In genomic region chr15:84653584-84653909, GRCh38 we compare ENCODE assay signal across 8 cellular contexts. TPM values are rescaled to one million over a fixed set of nuclear protein-coding genes. Genes with fewer than 3 reads are reported as not detected.
A peak's percentile ranks its signal among the peaks of the same experiment; 100 is the strongest.
DNase-seq lines count a peak whose midpoint lies in the region; ATAC-seq and TF ChIP-seq lines count a peak whose summit lies in the region.

No MANE protein-coding gene starts in this region.

- peaks cover 21% of the 10 kb centered on the region for H3K36me3 Mint-ChIP-seq in activated naive CD4-positive, alpha-beta T cell treated with anti-CD3 and anti-CD28 coated beads, Interleukin-2, amount 10 ng/mL, durations not matched to agents 7 days and 5 days

- H3K27me3 Mint-ChIP-seq in activated naive CD4-positive, alpha-beta T cell treated with anti-CD3 and anti-CD28 coated beads, Interleukin-2, amount 10 ng/mL, durations not matched to agents 7 days and 5 days: peaks cover 11% of the 10 kb centered on the region

- H3K9me3 Mint-ChIP-seq in activated naive CD4-positive, alpha-beta T cell treated with anti-CD3 and anti-CD28 coated beads, Interleukin-2, amount 10 ng/mL, durations not matched to agents 7 days and 5 days: no peaks in the 10 kb centered on the region

- H3K27me3 ChIP-seq in lung (ENCODE audit: control insufficient read depth, insufficient read depth) (no peaks in the 10 kb centered on the region), upper lobe of right lung (no peaks in the 10 kb centered on the region)

- no peaks in the 10 kb centered on the region for H3K9me3 ChIP-seq in lung (ENCODE audit: control insufficient read depth in 2 of 2, insufficient read depth in 1 of 2, low read length in 1 of 2)
- no peaks in the 10 kb centered on the region for H3K9me3 ChIP-seq in upper lobe of right lung

- TF ChIP-seq CTCF in astrocyte of the cerebellum (IDR thresholded peaks at IDR 0.05; ENCODE audit: low read depth, low read length, missing control alignments) (no peak), lung (IDR thresholded peaks at IDR 0.05; ENCODE audit: control extremely low read depth, extremely low read depth) (no peak), upper lobe of right lung (IDR thresholded peaks at IDR 0.05) (no peak)

- H3K4me3 ChIP-seq in astrocyte of the cerebellum (ENCODE audit: low read depth, low read length) (peak overlapping the region; percentile 89), lung (peak overlapping the region; percentile 83), upper lobe of right lung (peak overlapping the region; percentile 95)

- H3K4me1 Mint-ChIP-seq in activated naive CD4-positive, alpha-beta T cell treated with anti-CD3 and anti-CD28 coated beads, Interleukin-2, amount 10 ng/mL, durations not matched to agents 7 days and 5 days: peaks cover 50% of the 10 kb centered on the region

- no peak for ATAC-seq in lung (ENCODE audit: insufficient read depth, low FRiP score)
- no peak for ATAC-seq in upper lobe of right lung
- no peak for ATAC-seq in HG03469 (IDR thresholded peaks at IDR 0.05; ENCODE audit: unreplicated experiment)
- ATAC-seq in GM19395 (IDR thresholded peaks at IDR 0.05; ENCODE audit: unreplicated experiment): no peak

- H3K27ac Mint-ChIP-seq in activated naive CD4-positive, alpha-beta T cell treated with anti-CD3 and anti-CD28 coated beads, Interleukin-2, amount 10 ng/mL, durations not matched to agents 7 days and 5 days: peak overlapping the region; percentile 85

- CTCF ChIA-PET in activated naive CD4-positive, alpha-beta T cell treated with anti-CD3 and anti-CD28 coated beads, Interleukin-2, amount 10 ng/mL, durations not matched to agents 7 days and 5 days (lab: Charles Lee): interaction anchor here (0.7 to 4.6 kb wide), 8 partner anchors 16 to 224 kb away, joined by 3 to 36 read pairs (median 5); partner anchors contain the start of genes SEC11A and ZSCAN2

- H3K36me3 ChIP-seq in lung (ENCODE audit: control insufficient read depth in 2 of 2, insufficient read depth in 2 of 2, low read length in 2 of 2) (peaks cover 10 to 18% of the 10 kb centered on the region in 2 donors), upper lobe of right lung (peaks cover 44% of the 10 kb centered on the region)

- DNase-seq in activated naive CD4-positive, alpha-beta T cell treated with anti-CD3 and anti-CD28 coated beads, Interleukin-2, amount 10 ng/mL, durations not matched to agents 7 days and 5 days: no peak
- no peak for DNase-seq in activated naive CD4-positive, alpha-beta T cell (lab: John Stamatoyannopoulos, UW)
- DNase-seq in astrocyte of the cerebellum (ENCODE audit: low read depth) (no peak), lung (ENCODE audit: low spot score) (no peak), upper lobe of right lung (no peak), A172 (ENCODE audit: low spot score) (no peak)

- H3K4me3 Mint-ChIP-seq in activated naive CD4-positive, alpha-beta T cell treated with anti-CD3 and anti-CD28 coated beads, Interleukin-2, amount 10 ng/mL, durations not matched to agents 7 days and 5 days: peak overlapping the region; percentile 99

- H3K27ac ChIP-seq in lung (ENCODE audit: low read depth in 1 of 2, low read length in 1 of 2) (peak overlapping the region; percentile 76 to 83), upper lobe of right lung (peak overlapping the region; percentile 92)

- intact Hi-C loops in upper lobe of right lung (cut with DNase I): no loop called here

- in situ Hi-C loops in astrocyte of the cerebellum (cut with HindIII; ENCODE audit: low sequenced_read_pairs): no loop called here

- peaks cover 4 to 7% of the 10 kb centered on the region in 2 donors for H3K4me1 ChIP-seq in lung (ENCODE audit: control insufficient read depth in 2 of 2, insufficient read depth in 2 of 2, low read length in 2 of 2)
- H3K4me1 ChIP-seq in upper lobe of right lung: peaks cover 46% of the 10 kb centered on the region

- 14 to 15% methylated on average over 7 of the region's 7 CpGs for WGBS in lung, 2 donors

RNA-seq across cellular contexts. Expression of gene WDR73, which starts 0.5 kb away (rescaled TPM):
- total RNA-seq in lung: 10 to 100 TPM; 33.3 to 35.6 TPM
- polyA plus RNA-seq in lung: 10 to 100 TPM; 18.2 to 19.7 TPM
- total RNA-seq in upper lobe of right lung: 29.4 TPM
- total RNA-seq in A172 (2014; rRNA removed; shearing (Covaris generic)): 17.8 and 19.0 TPM in 2 replicates

RNA-seq across cellular contexts. Expression of gene NMB, which starts 4.5 kb away (rescaled TPM):
- total RNA-seq in lung (1 to 10 TPM; 2.6 to 9.3 TPM), upper lobe of right lung (9.0 TPM)
- 1 to 10 TPM; 4.7 to 6.4 TPM for polyA plus RNA-seq in lung
- total RNA-seq in A172 (2014; rRNA removed; shearing (Covaris generic)): 0.53 and 2.8 TPM in 2 replicates

RNA-seq across cellular contexts. Expression of gene ZSCAN2, which starts 52.7 kb away (rescaled TPM):
- 10 to 100 TPM in 1 of 2 donors, 1 to 10 TPM in 1; 5.0 to 12.8 TPM for total RNA-seq in lung
- polyA plus RNA-seq in lung: 1 to 10 TPM; 2.5 to 3.7 TPM
- total RNA-seq in upper lobe of right lung: 5.8 TPM
- total RNA-seq in A172 (2014; rRNA removed; shearing (Covaris generic)): 13.2 and 17.5 TPM in 2 replicates
